ENCODE assay signal across 1 cellular context in genomic region chr1:201170533-201171062, GRCh38.
TF ChIP-seq lines count a peak whose summit lies in the region.

No MANE protein-coding gene starts in this region.

TF ChIP-seq in K562, 482 proteins besides CTCF, POLR2A, EP300 and RAD21 (continued from another document and continues in another):
- peak in 1 of 2 experiments; percentile 89; a peak in 2 of 4 replicates for TF ChIP-seq TBL1XR1 (IDR thresholded peaks at IDR 0.05; ENCODE audit: low read length in 2 of 2)
- TF ChIP-seq SMAD1 (IDR thresholded peaks at IDR 0.05; ENCODE audit: low read depth, low read length, partially characterized antibody), result peak; percentile 74
- peak; percentile 87 for TF ChIP-seq TEAD4 (IDR thresholded peaks at IDR 0.05; ENCODE audit: low read length)
- TF ChIP-seq TEAD4 (CRISPR knock-in tag; IDR thresholded peaks at IDR 0.05; ENCODE audit: borderline replicate concordance), result no peak
- no peak for TF ChIP-seq CHD2 (IDR thresholded peaks at IDR 0.05; ENCODE audit: low read depth, low read length)
- TF ChIP-seq KLF13 (tag; IDR thresholded peaks at IDR 0.05; ENCODE audit: borderline replicate concordance, low read depth), result no peak
- TF ChIP-seq ZNF197 (CRISPR knock-in tag; IDR thresholded peaks at IDR 0.05; ENCODE audit: low read depth), result no peak
- 0 out of 2 replicates have a peak, but pooled peaks have one; percentile 49 for TF ChIP-seq ATF6 (CRISPR knock-in tag; IDR thresholded peaks at IDR 0.05)
- TF ChIP-seq KDM2B (CRISPR knock-in tag; IDR thresholded peaks at IDR 0.05), result no peak
- 0 out of 2 replicates have a peak, but pooled peaks have one; percentile 16 for TF ChIP-seq ZBTB33 (CRISPR knock-in tag; IDR thresholded peaks at IDR 0.05)
- peak; percentile 72 for TF ChIP-seq CREB3L1 (IDR thresholded peaks at IDR 0.05; ENCODE audit: borderline replicate concordance, low read depth)
- no peak for TF ChIP-seq KAT8 (IDR thresholded peaks at IDR 0.05; ENCODE audit: low read depth)
- TF ChIP-seq AFF4 (CRISPR knock-in tag; IDR thresholded peaks at IDR 0.05), result no peak
- TF ChIP-seq HSF4 (CRISPR knock-in tag; IDR thresholded peaks at IDR 0.05; ENCODE audit: borderline replicate concordance), result no peak; the same call in 1 of the 2 replicates
- peak; percentile 78 for TF ChIP-seq KDM5B (IDR thresholded peaks at IDR 0.05; ENCODE audit: insufficient replicate concordance, low read depth, low read length)
- peak; percentile 70 for TF ChIP-seq SMARCA4 (IDR thresholded peaks at IDR 0.05)
- peak; percentile 99 for TF ChIP-seq CEBPG (CRISPR knock-in tag; IDR thresholded peaks at IDR 0.05)
- TF ChIP-seq CEBPG (tag; conservative IDR thresholded peaks at IDR 0.05 in 1 of 2, IDR thresholded peaks at IDR 0.05 in 1 of 2), result peak; percentile 95 to 97
- peak; percentile 83 for TF ChIP-seq MECOM (CRISPR knock-in tag; IDR thresholded peaks at IDR 0.05)
- no peak for TF ChIP-seq NCOA4 (IDR thresholded peaks at IDR 0.05; ENCODE audit: partially characterized antibody)
- no peak for TF ChIP-seq DLX4 (CRISPR knock-in tag; IDR thresholded peaks at IDR 0.05)
- no peak for TF ChIP-seq SFPQ (IDR thresholded peaks at IDR 0.05; ENCODE audit: low read depth, low read length)
- TF ChIP-seq TRIM24 (IDR thresholded peaks at IDR 0.05), result peak in 1 of 2 experiments; percentile 68; a peak in 1 of 4 replicates
- peak; percentile 62 for TF ChIP-seq TCF3 (CRISPR knock-in tag; IDR thresholded peaks at IDR 0.05)
- TF ChIP-seq MLX (CRISPR knock-in tag; conservative IDR thresholded peaks at IDR 0.05), result no peak
- TF ChIP-seq ZNF253 (CRISPR knock-in tag; conservative IDR thresholded peaks at IDR 0.05), result no peak
- peak; percentile 60 for TF ChIP-seq CREM (IDR thresholded peaks at IDR 0.05; ENCODE audit: low read depth)
- peak; percentile 87 for TF ChIP-seq RNF2 (IDR thresholded peaks at IDR 0.05)
- TF ChIP-seq SOX6 (IDR thresholded peaks at IDR 0.05), result peak; percentile 75
- 0 out of 2 replicates have a peak, but pooled peaks have one; percentile 42 for TF ChIP-seq ETV5 (CRISPR knock-in tag; IDR thresholded peaks at IDR 0.05; ENCODE audit: low read depth)
- no peak for TF ChIP-seq HDAC8 (tag; IDR thresholded peaks at IDR 0.05)
- TF ChIP-seq SP1 (CRISPR knock-in tag; IDR thresholded peaks at IDR 0.05), result peak; percentile 83
- TF ChIP-seq DNMT1 (IDR thresholded peaks at IDR 0.05), result no peak
- TF ChIP-seq BRF1 (IDR thresholded peaks at IDR 0.05; ENCODE audit: borderline replicate concordance, extremely low read depth, insufficient read length), result no peak
- TF ChIP-seq OTX1 (CRISPR knock-in tag; IDR thresholded peaks at IDR 0.05), result 0 out of 2 replicates have a peak, but pooled peaks have one; percentile 43
- TF ChIP-seq ZNF76 (CRISPR knock-in tag; IDR thresholded peaks at IDR 0.05; ENCODE audit: borderline replicate concordance), result no peak
- TF ChIP-seq CTCFL (IDR thresholded peaks at IDR 0.05; ENCODE audit: borderline replicate concordance, insufficient read depth, low read depth, low read length, poor library complexity, severe bottlenecking), result peak; percentile 45
- no peak for TF ChIP-seq NFXL1 (CRISPR knock-in tag; IDR thresholded peaks at IDR 0.05)
- TF ChIP-seq DPF2 (IDR thresholded peaks at IDR 0.05), result peak; percentile 79
- 0 out of 2 replicates have a peak, but pooled peaks have one; percentile 40 for TF ChIP-seq NR2C1 (IDR thresholded peaks at IDR 0.05)
- peak; percentile 81 for TF ChIP-seq NR2C1 (tag; IDR thresholded peaks at IDR 0.05)
- TF ChIP-seq PHF21A (IDR thresholded peaks at IDR 0.05; ENCODE audit: borderline replicate concordance, low read depth), result peak; percentile 69; the same call in 1 of the 2 replicates
- 0 out of 2 replicates have a peak, but pooled peaks have one; percentile 51 for TF ChIP-seq ZNF609 (CRISPR knock-in tag; IDR thresholded peaks at IDR 0.05; ENCODE audit: borderline replicate concordance)
- no peak for TF ChIP-seq PTRF (tag; IDR thresholded peaks at IDR 0.05)
- no peak for TF ChIP-seq FOXP1 (CRISPR knock-in tag; IDR thresholded peaks at IDR 0.05)
- TF ChIP-seq SIN3A (IDR thresholded peaks at IDR 0.05; ENCODE audit: borderline replicate concordance in 2 of 2, control insufficient read depth in 1 of 2, low read depth in 2 of 2, low read length in 2 of 2), result no peak; a peak in 1 of 4 replicates
